Comparison of ENCODE assay signal across 8 cellular contexts in the genomic region with DNA sequence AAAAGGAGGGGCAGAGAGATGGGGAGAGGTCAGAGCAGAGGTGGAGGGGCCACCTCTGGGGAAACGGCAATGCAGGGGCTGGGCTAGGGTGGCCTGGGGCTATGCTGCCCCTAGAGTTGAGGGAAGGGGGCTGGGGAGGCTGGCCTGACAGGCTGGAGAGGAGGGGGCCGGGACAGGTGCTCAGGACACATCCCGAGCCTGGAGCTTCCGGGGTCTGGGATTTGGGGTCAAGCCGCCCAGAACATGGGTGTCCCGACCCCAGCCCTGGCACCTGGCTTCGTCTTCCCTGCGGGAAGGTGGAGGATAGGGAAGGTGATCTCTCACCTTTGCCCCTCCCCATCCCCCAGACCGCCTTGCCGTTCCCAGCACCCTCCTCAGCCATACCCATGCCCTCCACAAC. TPM values are rescaled to one million over a fixed set of nuclear protein-coding genes. Genes with fewer than 3 reads are reported as not detected.
DNase-seq lines count a peak whose midpoint lies in the region; ATAC-seq and TF ChIP-seq lines count a peak whose summit lies in the region.
"Had no signal": no experiment of that assay in that cellular context is flagged by ENCODE, and none has a peak within 500 bp of the region (broad histone marks: within the 10 kb centered on the region; RNA-seq: fewer than 3 reads in every experiment).

No MANE protein-coding gene starts in this region.

- WGBS in stomach, 5 donors: 66 to 81% (median 73%) methylated on average over 10 of the region's 10 CpGs

- H3K27ac ChIP-seq in layer of hippocampus (ENCODE audit: low read depth, low read length) (peak overlapping the region; percentile 78), stomach (peak overlapping the region; percentile 26 to 78 (median 74))

- H3K27ac Mint-ChIP-seq in HFFc6: peak overlapping the region; percentile 77; the same call in 1 of the 2 replicates
- peak overlapping the region; percentile 97 for H3K27ac Mint-ChIP-seq in activated naive CD8-positive, alpha-beta T cell

- no peaks in the 10 kb centered on the region for H3K27me3 ChIP-seq in layer of hippocampus (ENCODE audit: control insufficient read depth, insufficient read depth, low read length)
- H3K27me3 ChIP-seq in stomach: no peaks in the 10 kb centered on the region

- H3K36me3 Mint-ChIP-seq in HFFc6 (ENCODE audit: low read depth): no peaks in the 10 kb centered on the region
- H3K36me3 Mint-ChIP-seq in activated naive CD8-positive, alpha-beta T cell: no peaks in the 10 kb centered on the region

- peaks cover 22 to 33% (median 28%) of the 10 kb centered on the region in 4 donors for H3K4me1 ChIP-seq in stomach

- peak overlapping the region; percentile 45 for H3K4me3 Mint-ChIP-seq in HFFc6
- peak overlapping the region; percentile 82 for H3K4me3 Mint-ChIP-seq in activated naive CD8-positive, alpha-beta T cell

- H3K4me3 ChIP-seq in stomach: no peak overlapping the region

- H3K9me3 Mint-ChIP-seq in HFFc6: no peaks in the 10 kb centered on the region
- H3K9me3 Mint-ChIP-seq in activated naive CD8-positive, alpha-beta T cell (ENCODE audit: low read depth): no peaks in the 10 kb centered on the region

- peaks cover 43% of the 10 kb centered on the region for H3K4me1 Mint-ChIP-seq in HFFc6 (ENCODE audit: low read depth)
- H3K4me1 Mint-ChIP-seq in activated naive CD8-positive, alpha-beta T cell (ENCODE audit: low read depth): peaks cover 37% of the 10 kb centered on the region

- H3K27me3 Mint-ChIP-seq in HFFc6 (ENCODE audit: insufficient read depth): peaks cover 3% of the 10 kb centered on the region; the same call in 1 of the 2 replicates
- H3K27me3 Mint-ChIP-seq in activated naive CD8-positive, alpha-beta T cell: no peaks in the 10 kb centered on the region

- intact Hi-C loops in stomach (cut with DNase I; ENCODE audit: low total_unique reads): no loop called here

- H3K36me3 ChIP-seq in stomach: peaks cover 0 to 30% (median 28%) of the 10 kb centered on the region in 4 donors

- ATAC-seq in GM21529 (IDR thresholded peaks at IDR 0.05; ENCODE audit: unreplicated experiment) (no peak), GM18868 (IDR thresholded peaks at IDR 0.05; ENCODE audit: unreplicated experiment) (no peak)

- TF ChIP-seq EP300 in stomach (IDR thresholded peaks at IDR 0.05): no peak

- DNase-seq in HFFc6: no peak
- DNase-seq in stomach: no peak
- DNase-seq in NCI-H446 treated with DMSO at 0.1 percent for 48 hours (lab: John Stamatoyannopoulos, UW): no peak
- DNase-seq: islet precursor cell had no signal

- no peak for TF ChIP-seq CTCF in HFFc6 (IDR thresholded peaks at IDR 0.05)
- no peak for TF ChIP-seq CTCF in stomach (IDR thresholded peaks at IDR 0.05)

- no peaks in the 10 kb centered on the region for H3K9me3 ChIP-seq in stomach

- TF ChIP-seq POLR2A in stomach (IDR thresholded peaks at IDR 0.05): no peak

RNA-seq across cellular contexts. Expression of a gene that starts 12.6 kb away (rescaled TPM):
- total RNA-seq in HFFc6 (2021; fragmentation: NEBNext Ultra II Directional; extraction: Animal tissue kit (Norgen Biotek cat#: 25700)): 10 to 100 TPM; 11.0 to 22.8 (median 18.6) TPM
- 100 to 1,000 TPM in 1 of 5 donors, 1 to 10 TPM in 3, not detected in 1; 2.6 to 120 (median 5.5) TPM for total RNA-seq in stomach
- 10 to 100 TPM in 1 of 3 donors, 1 to 10 TPM in 2; 5.7 to 11.0 (median 8.8) TPM for polyA plus RNA-seq in stomach

RNA-seq across cellular contexts. Expression of a gene that starts 31.4 kb away (rescaled TPM):
- total RNA-seq in HFFc6 (2021; fragmentation: NEBNext Ultra II Directional; extraction: Animal tissue kit (Norgen Biotek cat#: 25700)): 100 to 1,000 TPM; 137 to 170 (median 149) TPM
- 100 to 1,000 TPM in 1 of 5 donors, 10 to 100 TPM in 4; 14.7 to 159 (median 26.6) TPM for total RNA-seq in stomach
- 10 to 100 TPM; 27.7 to 43.8 (median 38.2) TPM for polyA plus RNA-seq in stomach

RNA-seq across cellular contexts. Expression of a gene that starts 57.0 kb away (rescaled TPM):
- 1 to 10 TPM; 1.6 to 2.9 (median 2.2) TPM for total RNA-seq in HFFc6 (2021; fragmentation: NEBNext Ultra II Directional; extraction: Animal tissue kit (Norgen Biotek cat#: 25700))
- total RNA-seq in stomach: 10 to 100 TPM in 4 of 5 donors, 1 to 10 TPM in 1; 9.0 to 24.5 (median 18.7) TPM
- polyA plus RNA-seq in stomach: 10 to 100 TPM in 1 of 3 donors, 1 to 10 TPM in 2; 6.0 to 11.0 (median 6.7) TPM

RNA-seq across cellular contexts. Expression of a gene that starts 58.5 kb away (rescaled TPM):
- total RNA-seq in HFFc6 (2021; fragmentation: NEBNext Ultra II Directional; extraction: Animal tissue kit (Norgen Biotek cat#: 25700)): 10 to 100 TPM; 33.0 to 48.6 (median 35.9) TPM
- 100 to 1,000 TPM in 1 of 5 donors, 10 to 100 TPM in 3, 1 to 10 TPM in 1; 4.8 to 228 (median 24.6) TPM for total RNA-seq in stomach
- 10 to 100 TPM; 16.3 to 29.1 (median 22.4) TPM for polyA plus RNA-seq in stomach
